1 cellular context compared by ENCODE assay signal in the genomic region with DNA sequence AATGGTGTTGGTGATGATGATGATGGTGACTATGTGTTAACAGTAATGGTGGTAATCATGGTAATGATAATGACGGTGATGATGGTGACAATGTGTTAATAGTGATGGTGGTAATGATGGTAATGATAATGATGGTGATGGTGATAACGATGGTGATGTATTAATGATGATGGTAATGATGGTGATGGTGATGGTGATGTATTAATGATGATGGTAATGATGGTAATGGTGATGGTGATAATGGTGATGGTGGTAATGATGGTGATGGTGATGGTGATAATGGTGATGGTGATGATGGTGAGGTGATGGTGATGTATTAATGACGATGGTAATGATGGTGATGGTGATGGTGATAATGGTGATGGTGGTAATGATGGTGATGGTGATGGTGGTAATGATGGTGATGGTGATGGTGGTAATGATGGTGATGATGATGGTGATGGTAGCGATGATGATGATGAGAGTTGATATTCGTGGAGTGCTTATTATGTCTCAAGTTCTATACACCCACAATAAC.
TF ChIP-seq lines count a peak whose summit lies in the region.

No MANE protein-coding gene starts in this region.

TF ChIP-seq in HepG2, 621 proteins besides CTCF, POLR2A, EP300 and RAD21:
- TF ChIP-seq FOXK2 (IDR thresholded peaks at IDR 0.05), result peak; percentile 21; the same call in 1 of the 2 replicates
- TF ChIP-seq FOXP1 (IDR thresholded peaks at IDR 0.05), result peak; percentile 4
- no peak for TF ChIP-seq FOXP1 (CRISPR knock-in tag; IDR thresholded peaks at IDR 0.05)
- TF ChIP-seq RELA (CRISPR knock-in tag; IDR thresholded peaks at IDR 0.05), result no peak
- peak; percentile 52; the same call in 1 of the 2 replicates for TF ChIP-seq IKZF1 (IDR thresholded peaks at IDR 0.05)
- TF ChIP-seq ZFP62 (CRISPR knock-in tag; IDR thresholded peaks at IDR 0.05), result no peak
- TF ChIP-seq FOXA1 (IDR thresholded peaks at IDR 0.05), result peak; percentile 36; the same call in 1 of the 2 replicates
- TF ChIP-seq FOXA1 (CRISPR knock-in tag; IDR thresholded peaks at IDR 0.05), result no peak
- 0 out of 2 replicates have a peak, but pooled peaks have one; percentile 53 for TF ChIP-seq NONO (IDR thresholded peaks at IDR 0.05)
- TF ChIP-seq NONO (CRISPR knock-in tag; conservative IDR thresholded peaks at IDR 0.05), result no peak
- TF ChIP-seq CREB1 (IDR thresholded peaks at IDR 0.05), result peak; percentile 92
- TF ChIP-seq CREB1 (CRISPR knock-in tag; IDR thresholded peaks at IDR 0.05), result no peak
